7 cellular contexts compared by ENCODE assay signal in genomic region chr11:130576146-130576545, GRCh38.
"Had no signal": no experiment of that assay in that cellular context is flagged by ENCODE, and none has a peak within 500 bp of the region (broad histone marks: within the 10 kb centered on the region; RNA-seq: fewer than 3 reads in every experiment).

No MANE protein-coding gene starts in this region.

- ATAC-seq: GM23338, HepG2 had no signal

- DNase-seq: H9, HCEC 1CT, KBM-7 had no signal

- H3K27ac ChIP-seq: HL-60, KMS-11 had no signal

- H3K9ac ChIP-seq: KMS-11 had no signal

- H2AFZ ChIP-seq: GM23338 had no signal

- H3K4me3 ChIP-seq: GM23338 had no signal

- H3K4me2 ChIP-seq: GM23338, KMS-11 had no signal
